In the genomic region with DNA sequence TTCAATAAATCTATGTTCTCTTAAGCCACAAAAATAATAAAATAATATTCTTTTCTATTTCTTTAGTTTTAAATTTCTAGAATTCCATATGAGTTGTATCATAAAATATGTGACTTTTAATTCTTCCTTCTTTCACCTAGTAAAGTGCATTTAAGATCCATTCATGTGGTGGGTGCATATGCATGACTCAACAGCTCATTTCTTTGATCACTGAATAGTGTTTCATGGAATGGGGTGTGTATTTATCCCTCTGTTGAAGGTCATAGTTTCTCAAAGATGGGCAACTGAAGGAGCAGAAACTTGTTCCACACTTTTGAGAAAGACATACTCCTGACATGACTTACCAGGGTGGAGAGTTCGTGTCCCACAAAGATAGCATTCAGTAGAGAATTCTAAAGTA, we compare ENCODE assay signal across 21 cellular contexts.
A peak's percentile ranks its signal among the peaks of the same experiment; 100 is the strongest.
DNase-seq lines count a peak whose midpoint lies in the region; ATAC-seq, FAIRE-seq and TF ChIP-seq lines count a peak whose summit lies in the region.
"Had no signal": no experiment of that assay in that cellular context is flagged by ENCODE, and none has a peak within 500 bp of the region (broad histone marks: within the 10 kb centered on the region; RNA-seq: fewer than 3 reads in every experiment).

No MANE protein-coding gene starts in this region.

- ATAC-seq in naive thymus-derived CD4-positive, alpha-beta T cell, result no peak
- ATAC-seq in GM18867 (IDR thresholded peaks at IDR 0.05; ENCODE audit: unreplicated experiment), result no peak
- ATAC-seq: A549, K562 had no signal

- H3K9me3 Mint-ChIP-seq in astrocyte (ENCODE audit: unreplicated experiment), result no peaks in the 10 kb centered on the region
- H3K9me3 Mint-ChIP-seq in naive thymus-derived CD4-positive, alpha-beta T cell, result peaks cover 0 to 24% (median 7%) of the 10 kb centered on the region in 11 donors

- H3K9ac ChIP-seq in astrocyte (ENCODE audit: low read length), result no peak overlapping the region
- H3K9ac ChIP-seq in colonic mucosa (ENCODE audit: low read depth in 2 of 2, low read length in 2 of 2), result no peak overlapping the region
- H3K9ac ChIP-seq: GM23248 had no signal

- DNase-seq in COLO829 (ENCODE audit: low spot score) (peak; percentile 56), HS-5 (ENCODE audit: low read depth) (peak; percentile 2), astrocyte (ENCODE audit: low read depth) (peak; percentile 17), iris pigment epithelial cell (ENCODE audit: low read depth) (peak; percentile 7), colonic mucosa (no peak), NCI-H226 (no peak)
- no peak for DNase-seq in naive thymus-derived CD4-positive, alpha-beta T cell
- DNase-seq: AML-193; Calu3; CD4-positive, alpha-beta memory T cell; DMS79 treated with DMSO at 0.1 percent for 48 hours; GM23248; HCEC 1CT; IMR-90 had no signal

- H3K4me1 ChIP-seq in astrocyte (ENCODE audit: insufficient read depth, low read length) (no peaks in the 10 kb centered on the region), colonic mucosa (no peaks in the 10 kb centered on the region)
- no peaks in the 10 kb centered on the region for H3K4me1 ChIP-seq in naive thymus-derived CD4-positive, alpha-beta T cell (ENCODE audit: control insufficient read depth in 2 of 2, insufficient read depth in 2 of 2, low read length in 2 of 2)
- H3K4me1 ChIP-seq: A549 had no signal

- H4K20me1 ChIP-seq in astrocyte (ENCODE audit: insufficient read depth, low read length), result no peaks in the 10 kb centered on the region

- no peaks in the 10 kb centered on the region for H3K79me2 ChIP-seq in astrocyte (ENCODE audit: insufficient read depth, low read length)

- H3K27ac ChIP-seq in astrocyte (ENCODE audit: low read depth, low read length) (no peak overlapping the region), colonic mucosa (no peak overlapping the region)
- H3K27ac ChIP-seq in naive thymus-derived CD4-positive, alpha-beta T cell (ENCODE audit: low read depth, low read length), result no peak overlapping the region
- H3K27ac ChIP-seq: 22Rv1, A549, C4-2B, GM23248 had no signal

- intact Hi-C loops in colonic mucosa (cut with DNase I), result no loop called here
- intact Hi-C loops in naive thymus-derived CD4-positive, alpha-beta T cell (cut with micrococcal nuclease), result no loop called here

- H3K27ac Mint-ChIP-seq in astrocyte (ENCODE audit: unreplicated experiment), result no peak overlapping the region
- no peak overlapping the region for H3K27ac Mint-ChIP-seq in naive thymus-derived CD4-positive, alpha-beta T cell
- H3K27ac Mint-ChIP-seq: CD4-positive, alpha-beta memory T cell had no signal

- H3K9me3 ChIP-seq in astrocyte (ENCODE audit: insufficient read depth, low read depth, low read length) (no peaks in the 10 kb centered on the region), colonic mucosa (no peaks in the 10 kb centered on the region)
- H3K9me3 ChIP-seq in naive thymus-derived CD4-positive, alpha-beta T cell (ENCODE audit: control insufficient read depth in 2 of 3, low read length in 3 of 3), result no peaks in the 10 kb centered on the region
- H3K9me3 ChIP-seq: A549 had no signal

- H3K4me2 ChIP-seq in astrocyte (ENCODE audit: low read length), result no peak overlapping the region
- H3K4me2 ChIP-seq: A549 had no signal

- no peak overlapping the region for H3K4me3 Mint-ChIP-seq in astrocyte (ENCODE audit: unreplicated experiment)
- H3K4me3 Mint-ChIP-seq in naive thymus-derived CD4-positive, alpha-beta T cell, result no peak overlapping the region
- H3K4me3 Mint-ChIP-seq: CD4-positive, alpha-beta memory T cell had no signal

- H3K36me3 ChIP-seq in astrocyte (ENCODE audit: insufficient read depth, low read length), result no peaks in the 10 kb centered on the region
- H3K36me3 ChIP-seq in colonic mucosa, result no peaks in the 10 kb centered on the region
- H3K36me3 ChIP-seq in naive thymus-derived CD4-positive, alpha-beta T cell (ENCODE audit: control insufficient read depth in 2 of 3, insufficient read depth in 3 of 3, low read length in 3 of 3), result no peaks in the 10 kb centered on the region

- H3K4me3 ChIP-seq in astrocyte (ENCODE audit: insufficient read depth, low read depth, low read length), result no peak overlapping the region
- H3K4me3 ChIP-seq in colonic mucosa, result no peak overlapping the region
- H3K4me3 ChIP-seq in naive thymus-derived CD4-positive, alpha-beta T cell (ENCODE audit: low read length), result no peak overlapping the region
- H3K4me3 ChIP-seq: A549, GM23248, K562 had no signal

- no peaks in the 10 kb centered on the region for H3K27me3 ChIP-seq in astrocyte (ENCODE audit: insufficient read depth, low read length)
- no peaks in the 10 kb centered on the region for H3K27me3 ChIP-seq in colonic mucosa
- no peaks in the 10 kb centered on the region for H3K27me3 ChIP-seq in naive thymus-derived CD4-positive, alpha-beta T cell (ENCODE audit: control insufficient read depth in 2 of 2, insufficient read depth in 2 of 2, low read length in 2 of 2)

- peaks cover 2% of the 10 kb centered on the region for H3K4me1 Mint-ChIP-seq in astrocyte (ENCODE audit: low read depth, unreplicated experiment)
- no peaks in the 10 kb centered on the region for H3K4me1 Mint-ChIP-seq in naive thymus-derived CD4-positive, alpha-beta T cell
- H3K4me1 Mint-ChIP-seq: CD4-positive, alpha-beta memory T cell had no signal

- no peaks in the 10 kb centered on the region for H3K36me3 Mint-ChIP-seq in astrocyte (ENCODE audit: low read depth, unreplicated experiment)
- H3K36me3 Mint-ChIP-seq in naive thymus-derived CD4-positive, alpha-beta T cell, result no peaks in the 10 kb centered on the region
- H3K36me3 Mint-ChIP-seq: CD4-positive, alpha-beta memory T cell had no signal

- FAIRE-seq in astrocyte (lab: Jason Lieb, UNC), result no peak
- FAIRE-seq: A549, GM12891, HTR-8/SVneo, K562 had no signal

- no peak overlapping the region for H2AFZ ChIP-seq in astrocyte (ENCODE audit: low read depth, low read length)
- H2AFZ ChIP-seq: GM23248 had no signal

- POLR2A ChIA-PET in naive thymus-derived CD4-positive, alpha-beta T cell (lab: Charles Lee), result no interaction called here

- H3K27me3 Mint-ChIP-seq in astrocyte (ENCODE audit: low read depth, unreplicated experiment), result no peaks in the 10 kb centered on the region
- H3K27me3 Mint-ChIP-seq in naive thymus-derived CD4-positive, alpha-beta T cell, result no peaks in the 10 kb centered on the region
- H3K27me3 Mint-ChIP-seq: CD4-positive, alpha-beta memory T cell had no signal

- CTCF ChIA-PET in naive thymus-derived CD4-positive, alpha-beta T cell (lab: Charles Lee), result no interaction called here

- TF ChIP-seq CTCF in astrocyte (IDR thresholded peaks at IDR 0.05; ENCODE audit: insufficient read depth, low read depth, low read length) (no peak), colonic mucosa (IDR thresholded peaks at IDR 0.05) (no peak)

Comparison
In these comparisons a context has a peak if more than half of its experiments do, and no peak if none do; other contexts are left out.
1. DNase-seq: peak in COLO829 (single experiment), HS-5 (single experiment), astrocyte (single experiment) and iris pigment epithelial cell (single experiment); none in colonic mucosa (single experiment), naive thymus-derived CD4-positive, alpha-beta T cell (0 of 9) and NCI-H226 (single experiment).